ENCODE assay signal across 23 cellular contexts in genomic region chr7:80632819-80633218, GRCh38. TPM values are rescaled to one million over a fixed set of nuclear protein-coding genes. Genes with fewer than 3 reads are reported as not detected.
"Had no signal": no experiment of that assay in that cellular context is flagged by ENCODE, and none has a peak within 500 bp of the region (broad histone marks: within the 10 kb centered on the region; RNA-seq: fewer than 3 reads in every experiment).

No MANE protein-coding gene starts in this region.

- ATAC-seq: esophagus mucosa; foreskin keratinocyte; left cardiac atrium; left lung; lower lobe of right lung; natural killer cell treated with Interleukin-12 subunit alpha and Interleukin-12 subunit beta and Interleukin-15 and Interleukin-18, amount 100 ng/mL, for 72 hours; pancreas; stimulated activated memory B cell treated with anti-CD40 and anti-IgM and Interleukin-4, amounts not matched to agents 10 μg/mL and 1 μg/mL and 100 μg/mL, for 72 hours; stimulated activated naive CD8-positive, alpha-beta T cell treated with anti-CD3 and anti-CD28 coated beads, Interleukin-15, Interleukin-2, amounts not matched to agents 100 U/mL and 50 U/mL, for 24 hours had no signal

- H3K27ac ChIP-seq: epithelial cell of prostate, foreskin keratinocyte, lower lobe of right lung, pancreas, thoracic aorta, tibial nerve, vagina had no signal

- H3K27me3 ChIP-seq: foreskin keratinocyte, left lung, neutrophil, pancreas, sigmoid colon, tibial nerve, vagina had no signal

- H3K4me3 ChIP-seq: left lung, lower lobe of right lung, pancreas, sigmoid colon, thoracic aorta, tibial nerve, vagina had no signal

- H3K36me3 ChIP-seq: left lung, lower lobe of right lung, neutrophil, pancreas, sigmoid colon, thoracic aorta, tibial nerve, vagina had no signal

- H3K9me3 ChIP-seq: left lung, lower lobe of right lung, neutrophil, pancreas, sigmoid colon, thoracic aorta, tibial nerve, vagina had no signal

- DNase-seq: caudate nucleus; cerebellar nuclear complex; effector CD8-positive, alpha-beta T cell; endodermal cell; foreskin keratinocyte; glutamatergic neuron; left cardiac atrium; left lung; lower lobe of right lung; naive B cell; pancreas; sigmoid colon; stimulated activated CD4-positive, alpha-beta T cell treated with anti-CD3 and anti-CD28 coated beads, Interleukin-4, amount 100 ng/mL, for 4 hours; stimulated activated naive CD8-positive, alpha-beta T cell treated with anti-CD3 and anti-CD28 coated beads, Interleukin-15, Interleukin-2, amounts not matched to agents 100 U/mL and 50 U/mL, for 24 hours had no signal

RNA-seq across cellular contexts. Expression of gene CD36, which starts 5.6 kb away (rescaled TPM):
- total RNA-seq: foreskin keratinocyte; kidney epithelial cell; natural killer cell treated with Interleukin-12 subunit alpha and Interleukin-12 subunit beta and Interleukin-15 and Interleukin-18, amount 100 ng/mL, for 72 hours had no signal
